Comparison of ENCODE assay signal across 20 cellular contexts in genomic region chr15:67730135-67730534, GRCh38.
"Had no signal": no experiment of that assay in that cellular context is flagged by ENCODE, and none has a peak within 500 bp of the region (broad histone marks: within the 10 kb centered on the region; RNA-seq: fewer than 3 reads in every experiment).

No MANE protein-coding gene starts in this region.

- DNase-seq: dermis blood vessel endothelial cell; dorsolateral prefrontal cortex; effector CD4-positive, alpha-beta T cell; effector memory CD4-positive, alpha-beta T cell; foreskin keratinocyte; heart left ventricle; hypothalamus; immature natural killer cell; islet precursor cell; left cardiac atrium; left lung; left ventricle myocardium superior; lower lobe of right lung; mesenchymal stem cell; mucosa of descending colon; naive B cell had no signal

- H3K27ac ChIP-seq: coronary artery, dorsolateral prefrontal cortex, esophagus muscularis mucosa, foreskin keratinocyte, gastroesophageal sphincter, heart left ventricle, hepatocyte, left lung, lower lobe of right lung had no signal

- H2AFZ ChIP-seq: hepatocyte had no signal

- H3K79me2 ChIP-seq: hepatocyte had no signal

- H3K4me3 ChIP-seq: coronary artery, dorsolateral prefrontal cortex, esophagus muscularis mucosa, gastroesophageal sphincter, heart left ventricle, hepatocyte, left lung, lower lobe of right lung, mucosa of descending colon had no signal

- H3K4me1 ChIP-seq: foreskin keratinocyte, lower lobe of right lung had no signal

- ATAC-seq: foreskin keratinocyte, gastroesophageal sphincter, heart left ventricle, left cardiac atrium, left lung, left ventricle myocardium superior, lower lobe of right lung, mucosa of descending colon had no signal

- H3K9me3 ChIP-seq: esophagus muscularis mucosa, gastroesophageal sphincter, heart left ventricle, left lung, lower lobe of right lung, mucosa of descending colon had no signal

- H3K27me3 ChIP-seq: dorsolateral prefrontal cortex, esophagus muscularis mucosa, foreskin keratinocyte, gastroesophageal sphincter, heart left ventricle, hepatocyte, left lung had no signal

- H3K36me3 ChIP-seq: esophagus muscularis mucosa, heart left ventricle, left lung, lower lobe of right lung had no signal

- H3K4me2 ChIP-seq: hepatocyte had no signal
